16 cellular contexts compared by ENCODE assay signal in the genomic region with DNA sequence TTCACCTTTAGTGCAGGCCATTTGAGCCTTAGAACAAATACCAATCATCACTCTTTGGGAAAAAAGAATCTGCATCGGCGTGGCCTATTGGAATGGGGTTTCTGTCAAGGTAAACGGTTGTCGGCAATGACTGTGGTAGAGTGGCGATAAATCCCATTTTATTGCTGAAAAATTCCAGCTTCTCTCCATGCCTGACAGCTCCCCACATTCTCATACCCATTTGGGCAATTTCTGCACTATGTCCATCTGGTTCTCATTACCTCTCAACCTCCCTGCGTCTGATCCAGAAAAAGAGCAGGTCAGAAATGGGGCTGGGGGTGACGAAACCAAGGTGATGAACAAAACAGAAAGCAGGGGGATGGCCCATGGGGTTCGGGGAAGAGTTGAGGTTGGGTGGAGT.
"Had no signal": no experiment of that assay in that cellular context is flagged by ENCODE, and none has a peak within 500 bp of the region (broad histone marks: within the 10 kb centered on the region; RNA-seq: fewer than 3 reads in every experiment).

No MANE protein-coding gene starts in this region.

- H3K27me3 Mint-ChIP-seq: activated naive CD8-positive, alpha-beta T cell treated with anti-CD3 and anti-CD28 coated beads, Interleukin-2, amount 10 ng/mL, durations not matched to agents 7 days and 5 days had no signal

- H3K27ac ChIP-seq: neutrophil, RWPE1, SJCRH30, testis had no signal

- H3K27me3 ChIP-seq: neutrophil, testis had no signal

- H3K4me1 ChIP-seq: SJCRH30, testis had no signal

- ATAC-seq: right cardiac atrium; stimulated activated naive CD8-positive, alpha-beta T cell treated with anti-CD3 and anti-CD28 coated beads, Interleukin-15, Interleukin-2, amounts not matched to agents 100 U/mL and 50 U/mL, for 24 hours had no signal

- H3K4me3 Mint-ChIP-seq: activated naive CD8-positive, alpha-beta T cell treated with anti-CD3 and anti-CD28 coated beads, Interleukin-2, amount 10 ng/mL, durations not matched to agents 7 days and 5 days; endodermal cell; naive B cell had no signal

- H3K36me3 Mint-ChIP-seq: activated naive CD8-positive, alpha-beta T cell treated with anti-CD3 and anti-CD28 coated beads, Interleukin-2, amount 10 ng/mL, durations not matched to agents 7 days and 5 days; naive B cell had no signal

- DNase-seq: activated CD4-positive, alpha-beta T cell treated with anti-CD3 and anti-CD28 coated beads, Interleukin-2, amount 50 U/mL, for 1 hour; activated CD8-positive, alpha-beta memory T cell treated with anti-CD3 and anti-CD28 coated beads for 24 hours; activated naive CD4-positive, alpha-beta T cell; activated naive CD8-positive, alpha-beta T cell treated with anti-CD3 and anti-CD28 coated beads, Interleukin-2, amount 10 ng/mL, durations not matched to agents 7 days and 5 days; endodermal cell; hippocampal formation; naive B cell; posterior cingulate gyrus; right cardiac atrium; SJCRH30; stimulated activated naive CD8-positive, alpha-beta T cell treated with anti-CD3 and anti-CD28 coated beads, Interleukin-15, Interleukin-2, amounts not matched to agents 100 U/mL and 50 U/mL, for 24 hours; testis had no signal

- H3K9me3 ChIP-seq: neutrophil, SJCRH30, testis had no signal

- H3K27ac Mint-ChIP-seq: activated naive CD8-positive, alpha-beta T cell treated with anti-CD3 and anti-CD28 coated beads, Interleukin-2, amount 10 ng/mL, durations not matched to agents 7 days and 5 days; endodermal cell; naive B cell had no signal

- H3K36me3 ChIP-seq: neutrophil, SJCRH30 had no signal

- H3K9me3 Mint-ChIP-seq: activated naive CD8-positive, alpha-beta T cell treated with anti-CD3 and anti-CD28 coated beads, Interleukin-2, amount 10 ng/mL, durations not matched to agents 7 days and 5 days; endodermal cell; naive B cell had no signal

- H3K4me1 Mint-ChIP-seq: activated naive CD8-positive, alpha-beta T cell treated with anti-CD3 and anti-CD28 coated beads, Interleukin-2, amount 10 ng/mL, durations not matched to agents 7 days and 5 days; naive B cell had no signal

- H3K4me3 ChIP-seq: dorsolateral prefrontal cortex, SJCRH30, smooth muscle cell, testis had no signal
